Comparison of ENCODE assay signal across 22 cellular contexts in genomic region chr15:42038401-42038800, GRCh38. TPM values are rescaled to one million over a fixed set of nuclear protein-coding genes. Genes with fewer than 3 reads are reported as not detected.
DNase-seq lines count a peak whose midpoint lies in the region; ATAC-seq and TF ChIP-seq lines count a peak whose summit lies in the region.
"Had no signal": no experiment of that assay in that cellular context is flagged by ENCODE, and none has a peak within 500 bp of the region (broad histone marks: within the 10 kb centered on the region; RNA-seq: fewer than 3 reads in every experiment).

No MANE protein-coding gene starts in this region.

- no peak overlapping the region for H2BK5ac ChIP-seq in neuronal stem cell (ENCODE audit: low read length)

- no peaks in the 10 kb centered on the region for H3K9me3 ChIP-seq in heart left ventricle
- H3K9me3 ChIP-seq in neuronal stem cell (replicated peaks in 1 of 2; ENCODE audit: control insufficient read depth in 2 of 2, insufficient read depth in 1 of 2, low read depth in 1 of 2, low read length in 2 of 2) = peaks cover 0 to 2% of the 10 kb centered on the region in 2 donors
- H3K9me3 ChIP-seq: BE2C, BLaER1 had no signal

- no peak for ATAC-seq in heart left ventricle
- ATAC-seq: GM12878 had no signal

- no peak overlapping the region for H2BK15ac ChIP-seq in neuronal stem cell (ENCODE audit: low read length)

- no peak overlapping the region for H2AK5ac ChIP-seq in neuronal stem cell (ENCODE audit: low read depth, low read length)

- H3K36me3 ChIP-seq in heart left ventricle (no peaks in the 10 kb centered on the region), neuronal stem cell (replicated peaks in 1 of 2; ENCODE audit: control insufficient read depth in 2 of 2, insufficient read depth in 2 of 2, low read length in 2 of 2) (no peaks in the 10 kb centered on the region)
- H3K36me3 ChIP-seq: BE2C, BLaER1 had no signal

- no peak overlapping the region for H3K4me2 ChIP-seq in neuronal stem cell (ENCODE audit: insufficient read depth, low read length, poor library complexity, severe bottlenecking)
- H3K4me2 ChIP-seq: BLaER1 had no signal

- WGBS in heart left ventricle, 4 donors = 93 to 97% (median 96%) methylated on average over 6 of the region's 6 CpGs
- WGBS in neuronal stem cell (ENCODE audit: extremely low coverage in 2 of 2, insufficient read length in 2 of 2, insufficient replicate concordance in 1 of 2), 2 donors = no CpG with 5 or more reads among the region's 6 CpGs

- TF ChIP-seq CTCF in heart left ventricle (IDR thresholded peaks at IDR 0.05) = no peak

- H2BK120ac ChIP-seq in neuronal stem cell (ENCODE audit: low read depth, low read length) = no peak overlapping the region

- H3K4me3 ChIP-seq in heart left ventricle = no peak overlapping the region
- no peak overlapping the region for H3K4me3 ChIP-seq in neuronal stem cell (ENCODE audit: low read length in 2 of 2)
- H3K4me3 ChIP-seq: BLaER1, GM12878 had no signal

- H3K4me1 ChIP-seq in heart left ventricle (peaks cover 0 to 7% (median 0%) of the 10 kb centered on the region in 12 donors), neuronal stem cell (ENCODE audit: control insufficient read depth in 2 of 2, insufficient read depth in 1 of 2, low read depth in 1 of 2, low read length in 2 of 2) (peaks cover 3 to 5% of the 10 kb centered on the region in 2 donors)
- H3K4me1 ChIP-seq: BE2C had no signal

- H2AFZ ChIP-seq in neuronal stem cell (ENCODE audit: low read length) = no peak overlapping the region

- H3K18ac ChIP-seq in neuronal stem cell (ENCODE audit: low read length) = no peak overlapping the region

- peaks cover 1% of the 10 kb centered on the region for H3K79me1 ChIP-seq in neuronal stem cell (ENCODE audit: low read depth, low read length)

- H2BK12ac ChIP-seq in neuronal stem cell (ENCODE audit: low read length) = no peak overlapping the region

- no peak for TF ChIP-seq POLR2A in heart left ventricle (IDR thresholded peaks at IDR 0.05)

- H3K27ac ChIP-seq in heart left ventricle (no peak overlapping the region), neuronal stem cell (replicated peaks; ENCODE audit: low read length) (no peak overlapping the region)
- H3K27ac ChIP-seq: BLaER1 had no signal

- no peak overlapping the region for H3K23ac ChIP-seq in neuronal stem cell (ENCODE audit: low read depth, low read length, poor library complexity)

- peak; percentile 24 for DNase-seq in cardiac septum (ENCODE audit: low spot score)
- DNase-seq in heart left ventricle = no peak
- peak; percentile 54 for DNase-seq in cerebellar cortex (ENCODE audit: low spot score)
- peak; percentile 7 for DNase-seq in islet precursor cell
- DNase-seq in neuronal stem cell (ENCODE audit: low spot score) = no peak
- DNase-seq in nucleus accumbens (lab: John Stamatoyannopoulos, UW) = no peak
- DNase-seq in DMS53 treated with DMSO at 0.1 percent for 48 hours (lab: John Stamatoyannopoulos, UW; ENCODE audit: unreplicated experiment) = no peak
- DNase-seq in NCI-H1694 (lab: John Stamatoyannopoulos, UW) = no peak
- DNase-seq: 8988T; ACHN; CD4-positive, alpha-beta memory T cell; CD4-positive, CD25-positive, alpha-beta regulatory T cell; CD8-positive, alpha-beta memory T cell; DMS 273 treated with DMSO at 0.1 percent for 48 hours; DMS153; GDM1 had no signal

- intact Hi-C loops in cardiac septum (cut with DNase I) = no loop called here
- intact Hi-C loops in heart left ventricle (cut with DNase I) = no loop called here

- H4K8ac ChIP-seq in neuronal stem cell (ENCODE audit: low read depth, low read length) = no peak overlapping the region

- H3K9ac ChIP-seq in neuronal stem cell (ENCODE audit: low read depth, low read length, poor library complexity) = no peak overlapping the region
- H3K9ac ChIP-seq: BLaER1 had no signal

- peak overlapping the region; percentile 38 for H4K91ac ChIP-seq in neuronal stem cell (ENCODE audit: low read depth, low read length, poor library complexity)

- no peak overlapping the region for H3K14ac ChIP-seq in neuronal stem cell (ENCODE audit: low read length)

- no peak overlapping the region for H3K4ac ChIP-seq in neuronal stem cell (ENCODE audit: low read length)

- no peaks in the 10 kb centered on the region for H3K27me3 ChIP-seq in heart left ventricle
- H3K27me3 ChIP-seq in neuronal stem cell (ENCODE audit: control insufficient read depth in 3 of 3, insufficient read depth in 3 of 3, low read depth in 1 of 3, low read length in 3 of 3) = peaks cover 0 to 12% (median 0%) of the 10 kb centered on the region in 3 experiments
- H3K27me3 ChIP-seq: BE2C, BLaER1 had no signal

RNA-seq across cellular contexts. Expression of gene PLA2G4E, which starts 17.6 kb away (rescaled TPM):
- total RNA-seq in cardiac septum = 0.08 TPM
- total RNA-seq in heart left ventricle = 1 to 10 TPM in 1 of 9 donors, under 1 TPM in 3, not detected in 5; 0.05 to 1.1 (median 0.05) TPM
- polyA plus RNA-seq in heart left ventricle = under 1 TPM in 1 of 2 donors, not detected in 1; 0.01 TPM
- not detected for polyA plus RNA-seq in neuronal stem cell (2013, experiment 1 of 2)
- polyA plus RNA-seq in neuronal stem cell (2013, experiment 2 of 2) = not detected
- total RNA-seq: A673; CD4-positive, alpha-beta memory T cell; CD4-positive, CD25-positive, alpha-beta regulatory T cell; CD8-positive, alpha-beta memory T cell had no signal
- polyA plus RNA-seq: AG04450; CD14-positive monocyte; CD4-positive, alpha-beta memory T cell; CD4-positive, CD25-positive, alpha-beta regulatory T cell; CD8-positive, alpha-beta memory T cell had no signal

RNA-seq across cellular contexts. Expression of gene PLA2G4D, which starts 56.0 kb away (rescaled TPM):
- total RNA-seq in cardiac septum (not detected), heart left ventricle (not detected)
- polyA plus RNA-seq in heart left ventricle = not detected
- polyA plus RNA-seq in neuronal stem cell (2013, experiment 1 of 2) = 0.03 TPM
- 0.07 TPM for polyA plus RNA-seq in neuronal stem cell (2013, experiment 2 of 2)
- total RNA-seq: A673; CD4-positive, alpha-beta memory T cell; CD4-positive, CD25-positive, alpha-beta regulatory T cell; CD8-positive, alpha-beta memory T cell; GM12878 had no signal
- polyA plus RNA-seq: AG04450; CD14-positive monocyte; CD4-positive, alpha-beta memory T cell; CD4-positive, CD25-positive, alpha-beta regulatory T cell; CD8-positive, alpha-beta memory T cell had no signal

Comparison
In these comparisons a context has a peak if more than half of its experiments do, and no peak if none do; other contexts are left out.
1. DNase-seq: peak in cardiac septum (single experiment), cerebellar cortex (single experiment) and islet precursor cell (single experiment); none in heart left ventricle (0 of 5), neuronal stem cell (single experiment), nucleus accumbens (0 of 56), DMS53 treated with DMSO at 0.1 percent for 48 hours (single experiment) and NCI-H1694 (single experiment).